ENCODE assay signal across 13 cellular contexts in genomic region chr10:71256661-71257030, GRCh38. TPM values are rescaled to one million over a fixed set of nuclear protein-coding genes. Genes with fewer than 3 reads are reported as not detected.
"Had no signal": no experiment of that assay in that cellular context is flagged by ENCODE, and none has a peak within 500 bp of the region (broad histone marks: within the 10 kb centered on the region; RNA-seq: fewer than 3 reads in every experiment).

No MANE protein-coding gene starts in this region.

- H3K4me1 ChIP-seq: body of pancreas had no signal

- H3K27ac ChIP-seq: body of pancreas, esophagus muscularis mucosa, thyroid gland had no signal

- H3K9me3 ChIP-seq: body of pancreas, esophagus muscularis mucosa, thyroid gland had no signal

- DNase-seq: activated B cell treated with CpG ODN at 0.5 μM for 24 hours; activated CD4-positive, alpha-beta T cell treated with anti-CD3 and anti-CD28 coated beads, Interleukin-2, amount 10 ng/mL, durations not matched to agents 7 days and 5 days; activated CD8-positive, alpha-beta memory T cell treated with anti-CD3 and anti-CD28 coated beads for 24 hours; activated naive CD4-positive, alpha-beta T cell treated with anti-CD3 and anti-CD28 coated beads for 36 hours; body of pancreas; cerebellar nuclear complex; endodermal cell; stimulated activated CD4-positive, alpha-beta T cell treated with anti-CD3 and anti-CD28 coated beads, Interleukin-15, amount 100 ng/mL, for 24 hours; stimulated activated CD4-positive, alpha-beta T cell treated with anti-CD3 and anti-CD28 coated beads, Interleukin-4, amount 100 ng/mL, for 24 hours; T-helper 17 cell; thyroid gland had no signal

- ATAC-seq: body of pancreas, left lobe of liver, T-helper 17 cell had no signal

- H3K4me3 ChIP-seq: body of pancreas, esophagus muscularis mucosa, thyroid gland had no signal

- H3K36me3 ChIP-seq: esophagus muscularis mucosa, thyroid gland had no signal

- H3K27me3 ChIP-seq: body of pancreas, esophagus muscularis mucosa, thyroid gland had no signal

RNA-seq across cellular contexts. Expression of gene UNC5B, which starts 44.3 kb away (rescaled TPM):
- total RNA-seq: activated B cell treated with CpG ODN at 0.5 μM for 24 hours; activated CD4-positive, alpha-beta T cell treated with anti-CD3 and anti-CD28 coated beads, Interleukin-2, amount 10 ng/mL, durations not matched to agents 7 days and 5 days; T-helper 17 cell had no signal
